8 cellular contexts compared by ENCODE assay signal in genomic region chr17:76734080-76734840, GRCh38. TPM values are rescaled to one million over a fixed set of nuclear protein-coding genes. Genes with fewer than 3 reads are reported as not detected.
DNase-seq lines count a peak whose midpoint lies in the region; ATAC-seq and TF ChIP-seq lines count a peak whose summit lies in the region.

No MANE protein-coding gene starts in this region.

- H3K4me3 ChIP-seq in BE2C (ENCODE audit: low read depth, low read length) (peak overlapping the region; percentile 94), IMR-90 (ENCODE audit: insufficient read depth, low read depth, low read length) (0 out of 2 replicates have a peak overlapping the region, but pooled peaks have one; percentile 2), lower lobe of right lung (peak overlapping the region; percentile 95)

- dilution Hi-C loops in IMR-90 (cut with HindIII; ENCODE audit: low sequenced_read_pairs, unreplicated experiment) = no loop called here

- no peaks in the 10 kb centered on the region for H3K9me3 ChIP-seq in BE2C
- H3K9me3 ChIP-seq in IMR-90 (ENCODE audit: control insufficient read depth, insufficient read depth, low read length) = no peaks in the 10 kb centered on the region
- H3K9me3 ChIP-seq in lower lobe of right lung = no peaks in the 10 kb centered on the region

- H2BK120ac ChIP-seq in IMR-90 (ENCODE audit: low read depth, low read length) = no peak overlapping the region

- no peaks in the 10 kb centered on the region for H3K9me1 ChIP-seq in IMR-90 (ENCODE audit: insufficient read depth, low read length)

- TF ChIP-seq CTCF in BE2C (IDR thresholded peaks at IDR 0.05; ENCODE audit: low read depth, low read length) (no peak), IMR-90 (conservative IDR thresholded peaks at IDR 0.05; ENCODE audit: low read depth, low read length) (no peak), lower lobe of right lung (IDR thresholded peaks at IDR 0.05) (no peak)

- CTCF ChIA-PET in IMR-90 (lab: Yijun Ruan, JAX) = no interaction called here

- peaks cover 0 to 3% of the 10 kb centered on the region in 2 donors for H3K9me3 Mint-ChIP-seq in activated naive CD4-positive, alpha-beta T cell treated with anti-CD3 and anti-CD28 coated beads, Interleukin-2, amount 50 U/mL, for 72 hours

- H2BK20ac ChIP-seq in IMR-90 (ENCODE audit: low read depth, low read length) = no peak overlapping the region

- H2AK5ac ChIP-seq in IMR-90 (ENCODE audit: low read depth, low read length) = no peak overlapping the region

- no peak for TF ChIP-seq POLR2A in IMR-90 (IDR thresholded peaks at IDR 0.05; ENCODE audit: low read depth, low read length)

- POLR2A ChIA-PET in IMR-90 (lab: Charles Lee; ENCODE audit: unreplicated experiment) = no interaction called here

- H3K79me1 ChIP-seq in IMR-90 (ENCODE audit: low read depth in 1 of 2, low read length in 2 of 2) = peaks cover 21 to 32% of the 10 kb centered on the region in 2 experiments

- in situ Hi-C loops in IMR-90 (cut with MboI; ENCODE audit: low sequenced_read_pairs) = no loop called here

- H3K27ac Mint-ChIP-seq in activated naive CD4-positive, alpha-beta T cell treated with anti-CD3 and anti-CD28 coated beads, Interleukin-2, amount 50 U/mL, for 72 hours = peak overlapping the region; percentile 99 to 100

- no peak overlapping the region for H3K27ac ChIP-seq in IMR-90 (ENCODE audit: insufficient read depth, low read length)
- peak overlapping the region; percentile 98 for H3K27ac ChIP-seq in lower lobe of right lung

- no peak overlapping the region for H4K5ac ChIP-seq in IMR-90 (ENCODE audit: low read depth, low read length)

- TF ChIP-seq RAD21 in IMR-90 (IDR thresholded peaks at IDR 0.05; ENCODE audit: low read length) = no peak

- no peak overlapping the region for H2AFZ ChIP-seq in IMR-90 (replicated peaks; ENCODE audit: low read length, poor library complexity)

- H3K23ac ChIP-seq in IMR-90 (ENCODE audit: low read depth, low read length) = 0 out of 2 replicates have a peak overlapping the region, but pooled peaks have one; percentile 19

- H3K18ac ChIP-seq in IMR-90 (ENCODE audit: low read depth, low read length) = no peak overlapping the region

- peaks cover 5% of the 10 kb centered on the region for H3K4me1 ChIP-seq in BE2C
- peaks cover 2% of the 10 kb centered on the region; the same call in 1 of the 2 replicates for H3K4me1 ChIP-seq in IMR-90 (ENCODE audit: control insufficient read depth, insufficient read depth, low read length)
- peaks cover 72% of the 10 kb centered on the region for H3K4me1 ChIP-seq in lower lobe of right lung

- 0% methylated on average over 1 of the region's 8 CpGs; no CpG with 5 or more reads in 1 of the 2 experiments for WGBS in IMR-90 (ENCODE audit: extremely low coverage in 2 of 2, insufficient read length in 1 of 2), 2 experiments

- no peaks in the 10 kb centered on the region for H3K27me3 ChIP-seq in BE2C
- H3K27me3 ChIP-seq in IMR-90 (ENCODE audit: control insufficient read depth, insufficient read depth, low read length) = no peaks in the 10 kb centered on the region
- H3K27me3 ChIP-seq in lower lobe of right lung (ENCODE audit: low read depth) = no peaks in the 10 kb centered on the region

- no peak for ATAC-seq in IMR-90 (ENCODE audit: low read depth)
- ATAC-seq in activated naive CD4-positive, alpha-beta T cell treated with anti-CD3 and anti-CD28 coated beads, Interleukin-2, amount 50 U/mL, for 72 hours = no peak
- ATAC-seq in lower lobe of right lung = no peak
- ATAC-seq in HG02938 (IDR thresholded peaks at IDR 0.05; ENCODE audit: unreplicated experiment) = no peak
- ATAC-seq in Right ventricle myocardium superior (ENCODE audit: poor library complexity) = no peak

- BruUV-seq in IMR-90 (replicated peaks; lab: Mats Ljungman, UMichigan) = TSS peak; percentile 50

- H3K9ac ChIP-seq in IMR-90 (ENCODE audit: low read depth, low read length) = peak overlapping the region; percentile 83; the same call in 1 of the 2 replicates

- no peak overlapping the region for H2BK15ac ChIP-seq in IMR-90 (ENCODE audit: low read depth, low read length)

- intact Hi-C loops in IMR-90 (cut with micrococcal nuclease) = no loop called here
- intact Hi-C loops in lower lobe of right lung (cut with DNase I) = no loop called here
- intact Hi-C loops in Right ventricle myocardium superior (cut with DNase I) = no loop called here

- H3K36me3 Mint-ChIP-seq in activated naive CD4-positive, alpha-beta T cell treated with anti-CD3 and anti-CD28 coated beads, Interleukin-2, amount 50 U/mL, for 72 hours = peaks cover 48 to 51% of the 10 kb centered on the region in 2 donors

- DNase-seq in BE2C = no peak
- peak; percentile 49 for DNase-seq in IMR-90
- no peak for DNase-seq in activated naive CD4-positive, alpha-beta T cell treated with anti-CD3 and anti-CD28 coated beads, Interleukin-2, amount 50 U/mL, for 72 hours (ENCODE audit: low spot score in 2 of 2)
- DNase-seq in lower lobe of right lung = no peak
- no peak for DNase-seq in effector CD8-positive, alpha-beta T cell (lab: John Stamatoyannopoulos, UW)
- DNase-seq in SK-N-DZ (ENCODE audit: low spot score) = no peak
- DNase-seq in Right ventricle myocardium superior = no peak

- H3K14ac ChIP-seq in IMR-90 (replicated peaks; ENCODE audit: low read depth, low read length) = no peak overlapping the region

- H4K8ac ChIP-seq in IMR-90 (ENCODE audit: low read depth in 2 of 2, low read length in 2 of 2) = 0 out of 4 replicates have a peak overlapping the region, but pooled peaks of 1 of the 2 experiments have one; percentile 24

- H3K36me3 ChIP-seq in BE2C (peaks cover 66% of the 10 kb centered on the region), IMR-90 (ENCODE audit: control insufficient read depth, insufficient read depth, low read length) (peaks cover 26% of the 10 kb centered on the region), lower lobe of right lung (peaks cover 69% of the 10 kb centered on the region)

- no peak overlapping the region for H3K56ac ChIP-seq in IMR-90 (ENCODE audit: extremely low read depth, insufficient read depth, low read length)

- H4K91ac ChIP-seq in IMR-90 (ENCODE audit: insufficient read depth, low read depth, low read length) = no peak overlapping the region

- no peak overlapping the region for H2AK9ac ChIP-seq in IMR-90 (replicated peaks; ENCODE audit: low read depth, low read length, poor library complexity)

- H2BK5ac ChIP-seq in IMR-90 (ENCODE audit: low read depth, low read length, poor library complexity, severe bottlenecking) = peak overlapping the region; percentile 29

- peaks cover 42% of the 10 kb centered on the region for H4K20me1 ChIP-seq in IMR-90 (ENCODE audit: insufficient read depth, low read length)

- peak overlapping the region; percentile 76 for H3K4me2 ChIP-seq in IMR-90 (ENCODE audit: low read depth, low read length)

- H3K4ac ChIP-seq in IMR-90 (ENCODE audit: low read depth, low read length) = no peak overlapping the region

RNA-seq across cellular contexts. Expression of gene SRSF2, which starts 2.9 kb away (rescaled TPM):
- 297 TPM for polyA plus RNA-seq in BE2C (2012; ENCODE audit: insufficient read depth, insufficient read length, low read depth)
- 71.7 and 98.0 TPM in 2 replicates for total RNA-seq in IMR-90 (2012; rRNA removed)
- polyA plus RNA-seq in IMR-90 (2012; rRNA removed) = 296 and 441 TPM in 2 replicates
- 200 and 504 TPM in 2 replicates for polyA plus RNA-seq in IMR-90 (2012; cell fraction: cytosol; rRNA removed)
- polyA plus RNA-seq in IMR-90 (2012; cell fraction: nucleus; rRNA removed; ENCODE audit: low replicate concordance) = 395 and 1,583 TPM in 2 replicates
- total RNA-seq in activated naive CD4-positive, alpha-beta T cell treated with anti-CD3 and anti-CD28 coated beads, Interleukin-2, amount 50 U/mL, for 72 hours = 100 to 1,000 TPM; 242 to 351 TPM
- total RNA-seq in lower lobe of right lung = 122 TPM
- polyA plus RNA-seq in SK-N-DZ (2014; cell fraction: cytosol; rRNA removed) = 618 and 705 TPM in 2 replicates
- polyA plus RNA-seq in SK-N-DZ (2014; cell fraction: nucleus; rRNA removed) = 1,335 and 1,788 TPM in 2 replicates
- total RNA-seq in Right ventricle myocardium superior = 61.2 TPM

RNA-seq across cellular contexts. Expression of gene MFSD11, which starts 3.7 kb away (rescaled TPM):
- polyA plus RNA-seq in BE2C (2012; ENCODE audit: insufficient read depth, insufficient read length, low read depth) = 7.5 TPM
- total RNA-seq in IMR-90 (2012; rRNA removed) (16.1 and 16.4 TPM in 2 replicates), lower lobe of right lung (32.2 TPM), Right ventricle myocardium superior (23.3 TPM)
- 9.8 and 12.3 TPM in 2 replicates for polyA plus RNA-seq in IMR-90 (2012; rRNA removed)
- polyA plus RNA-seq in IMR-90 (2012; cell fraction: cytosol; rRNA removed) = 7.3 and 11.1 TPM in 2 replicates
- 10.6 and 14.3 TPM in 2 replicates for polyA plus RNA-seq in IMR-90 (2012; cell fraction: nucleus; rRNA removed; ENCODE audit: low replicate concordance)
- 10 to 100 TPM; 23.2 to 24.1 TPM for total RNA-seq in activated naive CD4-positive, alpha-beta T cell treated with anti-CD3 and anti-CD28 coated beads, Interleukin-2, amount 50 U/mL, for 72 hours
- polyA plus RNA-seq in SK-N-DZ (2014; cell fraction: cytosol; rRNA removed) = 33.1 and 35.2 TPM in 2 replicates
- 48.5 and 64.6 TPM in 2 replicates for polyA plus RNA-seq in SK-N-DZ (2014; cell fraction: nucleus; rRNA removed)

RNA-seq across cellular contexts. Expression of gene METTL23, which starts 7.6 kb away (rescaled TPM):
- polyA plus RNA-seq in BE2C (2012; ENCODE audit: insufficient read depth, insufficient read length, low read depth) = 18.0 TPM
- total RNA-seq in IMR-90 (2012; rRNA removed) = 18.8 and 19.7 TPM in 2 replicates
- polyA plus RNA-seq in IMR-90 (2012; rRNA removed) = 32.1 and 36.5 TPM in 2 replicates
- 21.1 and 22.1 TPM in 2 replicates for polyA plus RNA-seq in IMR-90 (2012; cell fraction: cytosol; rRNA removed)
- 19.5 and 49.1 TPM in 2 replicates for polyA plus RNA-seq in IMR-90 (2012; cell fraction: nucleus; rRNA removed; ENCODE audit: low replicate concordance)
- total RNA-seq in activated naive CD4-positive, alpha-beta T cell treated with anti-CD3 and anti-CD28 coated beads, Interleukin-2, amount 50 U/mL, for 72 hours = 10 to 100 TPM; 13.9 to 30.0 TPM
- 31.6 TPM for total RNA-seq in lower lobe of right lung
- polyA plus RNA-seq in SK-N-DZ (2014; cell fraction: cytosol; rRNA removed) = 54.4 and 64.0 TPM in 2 replicates
- 69.4 and 78.4 TPM in 2 replicates for polyA plus RNA-seq in SK-N-DZ (2014; cell fraction: nucleus; rRNA removed)
- 19.0 TPM for total RNA-seq in Right ventricle myocardium superior

RNA-seq across cellular contexts. Expression of gene JMJD6, which starts 7.9 kb away (rescaled TPM):
- polyA plus RNA-seq in BE2C (2012; ENCODE audit: insufficient read depth, insufficient read length, low read depth) = 93.3 TPM
- 24.4 and 31.9 TPM in 2 replicates for total RNA-seq in IMR-90 (2012; rRNA removed)
- 30.9 and 33.7 TPM in 2 replicates for polyA plus RNA-seq in IMR-90 (2012; rRNA removed)
- polyA plus RNA-seq in IMR-90 (2012; cell fraction: cytosol; rRNA removed) = 23.6 and 45.5 TPM in 2 replicates
- polyA plus RNA-seq in IMR-90 (2012; cell fraction: nucleus; rRNA removed; ENCODE audit: low replicate concordance) = 69.5 and 77.5 TPM in 2 replicates
- 10 to 100 TPM; 82.3 to 91.0 TPM for total RNA-seq in activated naive CD4-positive, alpha-beta T cell treated with anti-CD3 and anti-CD28 coated beads, Interleukin-2, amount 50 U/mL, for 72 hours
- total RNA-seq in lower lobe of right lung = 29.6 TPM
- polyA plus RNA-seq in SK-N-DZ (2014; cell fraction: cytosol; rRNA removed) = 31.5 and 37.4 TPM in 2 replicates
- polyA plus RNA-seq in SK-N-DZ (2014; cell fraction: nucleus; rRNA removed) = 28.4 and 34.2 TPM in 2 replicates
- 63.1 TPM for total RNA-seq in Right ventricle myocardium superior

RNA-seq across cellular contexts. Expression of gene MXRA7, which starts 23.5 kb away (rescaled TPM):
- polyA plus RNA-seq in BE2C (2012; ENCODE audit: insufficient read depth, insufficient read length, low read depth) = 240 TPM
- total RNA-seq in IMR-90 (2012; rRNA removed) (169 and 231 TPM in 2 replicates), lower lobe of right lung (105 TPM), Right ventricle myocardium superior (336 TPM)
- polyA plus RNA-seq in IMR-90 (2012; rRNA removed) = 148 and 168 TPM in 2 replicates
- 104 and 544 TPM in 2 replicates for polyA plus RNA-seq in IMR-90 (2012; cell fraction: cytosol; rRNA removed)
- polyA plus RNA-seq in IMR-90 (2012; cell fraction: nucleus; rRNA removed; ENCODE audit: low replicate concordance) = 20.0 and 91.8 TPM in 2 replicates
- total RNA-seq in activated naive CD4-positive, alpha-beta T cell treated with anti-CD3 and anti-CD28 coated beads, Interleukin-2, amount 50 U/mL, for 72 hours = 1 to 10 TPM; 4.8 to 9.1 TPM
- polyA plus RNA-seq in SK-N-DZ (2014; cell fraction: cytosol; rRNA removed) = 164 and 175 TPM in 2 replicates
- 91.7 and 100 TPM in 2 replicates for polyA plus RNA-seq in SK-N-DZ (2014; cell fraction: nucleus; rRNA removed)

Comparison
In these comparisons a context has a peak if more than half of its experiments do, and no peak if none do; other contexts are left out.
1. H3K4me3 ChIP-seq: peak in every context shown above with its lines; median percentile 95 in lower lobe of right lung; 94 in BE2C; 2 in IMR-90.